8 cellular contexts compared by ENCODE assay signal in the genomic region with DNA sequence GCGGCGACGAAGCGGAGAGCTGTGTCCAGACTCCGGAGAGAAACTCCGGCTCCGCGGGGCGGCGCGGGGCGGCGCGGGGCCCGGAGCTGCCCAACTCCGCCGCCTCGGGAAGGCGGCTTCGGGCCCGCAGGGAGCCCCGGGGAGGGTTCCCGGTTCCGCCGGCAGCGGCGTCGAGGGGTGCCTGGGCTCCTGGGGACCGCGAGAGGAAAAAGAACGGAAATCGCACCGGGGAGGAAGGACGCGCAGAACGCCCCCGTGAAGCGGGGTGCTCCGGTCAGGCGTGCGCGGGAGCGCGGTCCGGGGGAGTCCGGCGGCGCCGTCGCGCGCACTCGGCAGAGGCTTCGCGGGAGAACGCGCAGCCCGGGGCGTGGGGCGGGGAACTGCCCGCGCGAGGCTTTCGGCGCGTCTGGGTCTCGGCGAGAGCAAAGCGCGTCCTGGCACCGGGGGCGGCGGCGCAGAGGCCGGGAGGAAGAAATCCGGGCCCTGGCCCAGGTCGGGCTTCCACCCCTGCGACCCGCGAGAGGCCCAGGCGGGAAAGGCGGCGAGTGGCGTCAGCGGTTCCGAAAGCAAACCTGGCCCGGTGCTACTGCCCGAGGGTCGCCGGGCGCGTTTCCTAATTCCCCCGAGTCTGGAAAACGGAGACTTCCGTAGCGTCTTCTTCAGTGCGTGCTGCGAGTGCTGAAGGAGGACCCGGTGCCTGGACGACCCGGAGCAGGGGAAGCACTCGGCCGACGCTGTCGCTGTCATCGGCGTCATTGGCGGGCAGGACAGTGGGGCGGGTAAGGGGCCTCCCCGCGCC. TPM values are rescaled to one million over a fixed set of nuclear protein-coding genes. Genes with fewer than 3 reads are reported as not detected.
DNase-seq lines count a peak whose midpoint lies in the region; ATAC-seq, FAIRE-seq and TF ChIP-seq lines count a peak whose summit lies in the region.
"Not testable (repeated sequence)": the region's sequence is repeated elsewhere in the genome, so short reads cannot be mapped to it uniquely, and the experiment has no call there.

No MANE protein-coding gene starts in this region.

- not testable (repeated sequence) for H3K9me3 Mint-ChIP-seq in activated T-helper 17 cell treated with anti-CD3 and anti-CD28 coated beads, Interleukin-2, amount 50 U/mL, for 72 hours; endothelial cell (ENCODE audit: unreplicated experiment); immature natural killer cell

- H3K4me3 ChIP-seq in GM12865 (ENCODE audit: low read depth, low read length) (peak overlapping the region; percentile 61), pancreas (peak overlapping the region; percentile 10 to 51 (median 30)), upper lobe of left lung (peak overlapping the region; percentile 13 to 55 (median 44))

- DNase-seq in GM12865 (ENCODE audit: low read depth) (peak; percentile 34), NCI-H748 (lab: John Stamatoyannopoulos, UW; ENCODE audit: unreplicated experiment) (peak; percentile 70), endothelial cell (ENCODE audit: low spot score) (peak; percentile 39), immature natural killer cell (peak in 2 of 3 donors; percentile 25 to 33), pancreas (peak in 4 of 6 donors; percentile 18 to 68 (median 43)), upper lobe of left lung (peak in 1 of 2 donors; percentile 87)

- not testable (repeated sequence) for H3K27ac Mint-ChIP-seq in activated T-helper 17 cell treated with anti-CD3 and anti-CD28 coated beads, Interleukin-2, amount 50 U/mL, for 72 hours; endothelial cell (ENCODE audit: unreplicated experiment); immature natural killer cell

- not testable (repeated sequence) for TF ChIP-seq POLR2A in upper lobe of left lung (IDR thresholded peaks at IDR 0.05)

- TF ChIP-seq CTCF in GM12865 (IDR thresholded peaks at IDR 0.05; ENCODE audit: insufficient read depth, low read depth, low read length, missing control alignments); endothelial cell (IDR thresholded peaks at IDR 0.05; ENCODE audit: unreplicated experiment); pancreas (IDR thresholded peaks at IDR 0.05); upper lobe of left lung (IDR thresholded peaks at IDR 0.05): not testable (repeated sequence)

- not testable (repeated sequence) for H3K4me1 Mint-ChIP-seq in activated T-helper 17 cell treated with anti-CD3 and anti-CD28 coated beads, Interleukin-2, amount 50 U/mL, for 72 hours
- peaks cover 13% of the 10 kb centered on the region for H3K4me1 Mint-ChIP-seq in endothelial cell (ENCODE audit: unreplicated experiment)
- peaks cover 21 to 25% of the 10 kb centered on the region in 2 donors for H3K4me1 Mint-ChIP-seq in immature natural killer cell

- peaks cover 15% of the 10 kb centered on the region for H3K36me3 Mint-ChIP-seq in activated T-helper 17 cell treated with anti-CD3 and anti-CD28 coated beads, Interleukin-2, amount 50 U/mL, for 72 hours (ENCODE audit: low read depth)
- H3K36me3 Mint-ChIP-seq in endothelial cell (ENCODE audit: low read depth, unreplicated experiment); immature natural killer cell: not testable (repeated sequence)

- H3K4me1 ChIP-seq in pancreas = not testable (repeated sequence)
- peaks cover 14 to 28% (median 22%) of the 10 kb centered on the region in 4 donors for H3K4me1 ChIP-seq in upper lobe of left lung

- peaks cover 0 to 25% (median 6%) of the 10 kb centered on the region in 4 donors for H3K27me3 ChIP-seq in pancreas
- H3K27me3 ChIP-seq in upper lobe of left lung = peaks cover 0 to 37% (median 14%) of the 10 kb centered on the region in 4 donors

- H3K27me3 Mint-ChIP-seq in activated T-helper 17 cell treated with anti-CD3 and anti-CD28 coated beads, Interleukin-2, amount 50 U/mL, for 72 hours = peaks cover 26% of the 10 kb centered on the region
- H3K27me3 Mint-ChIP-seq in endothelial cell (ENCODE audit: unreplicated experiment) (peaks cover 17% of the 10 kb centered on the region), immature natural killer cell (ENCODE audit: low read depth in 3 of 3) (peaks cover 30 to 46% (median 38%) of the 10 kb centered on the region in 3 donors)

- intact Hi-C loops in pancreas (cut with DNase I) = not testable (repeated sequence)

- FAIRE-seq in pancreas (lab: Jason Lieb, UNC) = not testable (repeated sequence)

- TF ChIP-seq EP300 in upper lobe of left lung (IDR thresholded peaks at IDR 0.05) = not testable (repeated sequence)

- H3K4me3 Mint-ChIP-seq in activated T-helper 17 cell treated with anti-CD3 and anti-CD28 coated beads, Interleukin-2, amount 50 U/mL, for 72 hours = peak overlapping the region; percentile 64
- H3K4me3 Mint-ChIP-seq in endothelial cell (ENCODE audit: unreplicated experiment) = not testable (repeated sequence)
- H3K4me3 Mint-ChIP-seq in immature natural killer cell = peak overlapping the region; percentile 33 to 79 (median 69)

- not testable (repeated sequence) for H3K27ac ChIP-seq in pancreas, upper lobe of left lung

- H3K36me3 ChIP-seq in pancreas, upper lobe of left lung: not testable (repeated sequence)

- peak; percentile 63 for ATAC-seq in HG02642 (IDR thresholded peaks at IDR 0.05; ENCODE audit: poor library complexity, unreplicated experiment)
- ATAC-seq in activated T-helper 17 cell treated with anti-CD3 and anti-CD28 coated beads, Interleukin-2, amount 50 U/mL, for 72 hours (replicated peaks) = peak; percentile 91
- ATAC-seq in pancreas = peak; percentile 35 to 77 (median 68)
- ATAC-seq in upper lobe of left lung (ENCODE audit: low FRiP score in 2 of 2) = peak; percentile 59 to 78

- not testable (repeated sequence) for H3K9me3 ChIP-seq in pancreas, upper lobe of left lung

- 4% methylated on average over 85 to 110 of the region's 111 CpGs for WGBS in pancreas, 2 donors
- WGBS in upper lobe of left lung, 2 donors = 0 to 4% methylated on average over 10 to 88 of the region's 111 CpGs

RNA-seq across cellular contexts. Expression of a gene that starts 4.5 kb away (rescaled TPM):
- total RNA-seq in activated T-helper 17 cell treated with anti-CD3 and anti-CD28 coated beads, Interleukin-2, amount 50 U/mL, for 72 hours = under 1 TPM; 0.22 to 0.24 TPM
- 0.49 TPM for total RNA-seq in endothelial cell (ENCODE audit: unreplicated experiment)
- not detected for polyA plus RNA-seq in immature natural killer cell
- under 1 TPM in 5 of 6 donors, not detected in 1; 0.12 to 0.35 (median 0.24) TPM for total RNA-seq in pancreas
- polyA plus RNA-seq in pancreas = under 1 TPM; 0.38 to 0.68 TPM
- total RNA-seq in upper lobe of left lung = 1 to 10 TPM in 3 of 6 donors, under 1 TPM in 3; 0.30 to 3.1 (median 0.80) TPM
